ENCODE assay signal across 1 cellular context in the genomic region with DNA sequence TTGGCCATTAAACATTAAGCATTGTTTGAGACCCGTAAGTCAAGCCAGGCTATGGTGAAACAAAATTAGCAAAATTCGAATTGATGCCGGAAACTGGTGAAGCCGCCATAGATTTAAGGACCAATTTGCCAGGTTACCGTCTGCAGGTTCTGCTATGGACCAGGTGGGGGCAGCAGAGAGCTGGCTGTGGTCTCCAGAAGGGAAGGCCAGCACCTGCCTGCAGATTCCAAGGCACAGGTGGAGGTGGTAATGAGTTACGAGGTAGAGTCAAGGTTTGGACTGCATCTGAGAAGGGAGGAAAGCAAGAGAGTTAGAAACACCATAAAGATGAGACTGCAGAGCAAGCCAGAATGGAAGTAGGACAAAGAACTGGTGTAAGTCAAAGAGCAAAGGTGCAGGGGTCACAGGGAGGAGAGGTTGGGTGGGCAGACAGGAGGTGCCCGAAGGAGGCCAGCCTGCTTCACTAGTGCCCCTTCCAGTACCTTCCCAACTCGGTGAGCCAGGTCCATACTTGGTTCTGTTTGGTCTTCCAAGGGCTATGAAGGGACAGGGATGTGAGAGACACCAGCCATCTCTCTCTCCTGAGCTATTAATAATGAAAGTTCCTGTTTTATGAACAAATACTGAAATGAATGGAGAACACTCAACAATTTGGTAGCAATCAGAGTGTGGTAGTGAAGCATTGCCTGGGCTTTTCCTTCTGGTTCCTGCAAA.
TF ChIP-seq lines count a peak whose summit lies in the region.

No MANE protein-coding gene starts in this region.

TF ChIP-seq in HepG2, 621 proteins besides CTCF, POLR2A, EP300 and RAD21 (continued from another document and continues in another):
- TF ChIP-seq ZNF318 (CRISPR knock-in tag; IDR thresholded peaks at IDR 0.05) (no peak), SP5 (CRISPR knock-in tag; IDR thresholded peaks at IDR 0.05; ENCODE audit: borderline replicate concordance, low read depth) (no peak), KLF11 (CRISPR knock-in tag; IDR thresholded peaks at IDR 0.05) (0 out of 2 replicates have a peak, but pooled peaks have one; percentile 48), HHEX (CRISPR knock-in tag; IDR thresholded peaks at IDR 0.05) (no peak), ZNF891 (CRISPR knock-in tag; IDR thresholded peaks at IDR 0.05) (no peak), ZBTB42 (CRISPR knock-in tag; IDR thresholded peaks at IDR 0.05) (no peak), HCFC1 (IDR thresholded peaks at IDR 0.05; ENCODE audit: low read depth, low read length) (no peak), FOXK1 (CRISPR knock-in tag; IDR thresholded peaks at IDR 0.05; ENCODE audit: borderline replicate concordance, low read depth) (0 out of 2 replicates have a peak, but pooled peaks have one; percentile 16), MIER3 (CRISPR knock-in tag; IDR thresholded peaks at IDR 0.05; ENCODE audit: borderline replicate concordance) (no peak; the same call in 1 of the 2 replicates), ATAD3A (CRISPR knock-in tag; IDR thresholded peaks at IDR 0.05) (no peak), LCORL (IDR thresholded peaks at IDR 0.05) (no peak), LCORL (CRISPR knock-in tag; IDR thresholded peaks at IDR 0.05) (0 out of 2 replicates have a peak, but pooled peaks have one; percentile 22), ZFP36L2 (CRISPR knock-in tag; IDR thresholded peaks at IDR 0.05) (no peak), ZNF446 (CRISPR knock-in tag; IDR thresholded peaks at IDR 0.05) (no peak), ZFP41 (CRISPR knock-in tag; IDR thresholded peaks at IDR 0.05; ENCODE audit: borderline replicate concordance) (no peak), ZNF101 (CRISPR knock-in tag; IDR thresholded peaks at IDR 0.05; ENCODE audit: borderline replicate concordance, low read depth) (no peak), ZNF607 (CRISPR knock-in tag; IDR thresholded peaks at IDR 0.05; ENCODE audit: borderline replicate concordance) (no peak), KDM2A (CRISPR knock-in tag; IDR thresholded peaks at IDR 0.05; ENCODE audit: borderline replicate concordance, low read depth) (peak; percentile 67; the same call in 1 of the 2 replicates), ZNF883 (CRISPR knock-in tag; IDR thresholded peaks at IDR 0.05; ENCODE audit: not compliant biosample characterization) (no peak), RBAK (CRISPR knock-in tag; IDR thresholded peaks at IDR 0.05) (no peak), CBX5 (CRISPR knock-in tag; IDR thresholded peaks at IDR 0.05; ENCODE audit: borderline replicate concordance) (peak; percentile 52; the same call in 1 of the 2 replicates), ZKSCAN5 (CRISPR knock-in tag; IDR thresholded peaks at IDR 0.05) (no peak), ZKSCAN8 (CRISPR knock-in tag; IDR thresholded peaks at IDR 0.05; ENCODE audit: borderline replicate concordance) (no peak), THAP11 (CRISPR knock-in tag; IDR thresholded peaks at IDR 0.05) (no peak), NFE2L2 (IDR thresholded peaks at IDR 0.05; ENCODE audit: low read length) (no peak), ZBTB8A (CRISPR knock-in tag; IDR thresholded peaks at IDR 0.05; ENCODE audit: borderline replicate concordance, low read depth) (no peak), RORA (CRISPR knock-in tag; IDR thresholded peaks at IDR 0.05) (no peak), ZNF501 (CRISPR knock-in tag; IDR thresholded peaks at IDR 0.05) (peak; percentile 67), ESRRA (CRISPR knock-in tag; IDR thresholded peaks at IDR 0.05; ENCODE audit: low read depth) (no peak), EZH2 (conservative IDR thresholded peaks at IDR 0.05; ENCODE audit: low read depth, low read length) (no peak), SNAI1 (CRISPR knock-in tag; IDR thresholded peaks at IDR 0.05; ENCODE audit: borderline replicate concordance) (no peak), ZNF569 (CRISPR knock-in tag; IDR thresholded peaks at IDR 0.05; ENCODE audit: borderline replicate concordance) (no peak), SSRP1 (CRISPR knock-in tag; IDR thresholded peaks at IDR 0.05) (no peak), SALL2 (CRISPR knock-in tag; IDR thresholded peaks at IDR 0.05) (no peak), ERF (CRISPR knock-in tag; IDR thresholded peaks at IDR 0.05) (peak; percentile 61; the same call in 1 of the 2 replicates)
- TF ChIP-seq, protein P1, sequence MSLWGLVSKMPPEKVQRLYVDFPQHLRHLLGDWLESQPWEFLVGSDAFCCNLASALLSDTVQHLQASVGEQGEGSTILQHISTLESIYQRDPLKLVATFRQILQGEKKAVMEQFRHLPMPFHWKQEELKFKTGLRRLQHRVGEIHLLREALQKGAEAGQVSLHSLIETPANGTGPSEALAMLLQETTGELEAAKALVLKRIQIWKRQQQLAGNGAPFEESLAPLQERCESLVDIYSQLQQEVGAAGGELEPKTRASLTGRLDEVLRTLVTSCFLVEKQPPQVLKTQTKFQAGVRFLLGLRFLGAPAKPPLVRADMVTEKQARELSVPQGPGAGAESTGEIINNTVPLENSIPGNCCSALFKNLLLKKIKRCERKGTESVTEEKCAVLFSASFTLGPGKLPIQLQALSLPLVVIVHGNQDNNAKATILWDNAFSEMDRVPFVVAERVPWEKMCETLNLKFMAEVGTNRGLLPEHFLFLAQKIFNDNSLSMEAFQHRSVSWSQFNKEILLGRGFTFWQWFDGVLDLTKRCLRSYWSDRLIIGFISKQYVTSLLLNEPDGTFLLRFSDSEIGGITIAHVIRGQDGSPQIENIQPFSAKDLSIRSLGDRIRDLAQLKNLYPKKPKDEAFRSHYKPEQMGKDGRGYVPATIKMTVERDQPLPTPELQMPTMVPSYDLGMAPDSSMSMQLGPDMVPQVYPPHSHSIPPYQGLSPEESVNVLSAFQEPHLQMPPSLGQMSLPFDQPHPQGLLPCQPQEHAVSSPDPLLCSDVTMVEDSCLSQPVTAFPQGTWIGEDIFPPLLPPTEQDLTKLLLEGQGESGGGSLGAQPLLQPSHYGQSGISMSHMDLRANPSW (CRISPR knock-in tag; IDR thresholded peaks at IDR 0.05; ENCODE audit: borderline replicate concordance) = no peak
- TF ChIP-seq, protein P2, sequence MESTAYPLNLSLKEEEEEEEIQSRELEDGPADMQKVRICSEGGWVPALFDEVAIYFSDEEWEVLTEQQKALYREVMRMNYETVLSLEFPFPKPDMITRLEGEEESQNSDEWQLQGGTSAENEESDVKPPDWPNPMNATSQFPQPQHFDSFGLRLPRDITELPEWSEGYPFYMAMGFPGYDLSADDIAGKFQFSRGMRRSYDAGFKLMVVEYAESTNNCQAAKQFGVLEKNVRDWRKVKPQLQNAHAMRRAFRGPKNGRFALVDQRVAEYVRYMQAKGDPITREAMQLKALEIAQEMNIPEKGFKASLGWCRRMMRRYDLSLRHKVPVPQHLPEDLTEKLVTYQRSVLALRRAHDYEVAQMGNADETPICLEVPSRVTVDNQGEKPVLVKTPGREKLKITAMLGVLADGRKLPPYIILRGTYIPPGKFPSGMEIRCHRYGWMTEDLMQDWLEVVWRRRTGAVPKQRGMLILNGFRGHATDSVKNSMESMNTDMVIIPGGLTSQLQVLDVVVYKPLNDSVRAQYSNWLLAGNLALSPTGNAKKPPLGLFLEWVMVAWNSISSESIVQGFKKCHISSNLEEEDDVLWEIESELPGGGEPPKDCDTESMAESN (CRISPR knock-in tag; conservative IDR thresholded peaks at IDR 0.05) = 0 out of 2 replicates have a peak, but pooled peaks have one; percentile 44
- TF ChIP-seq, protein P3, sequence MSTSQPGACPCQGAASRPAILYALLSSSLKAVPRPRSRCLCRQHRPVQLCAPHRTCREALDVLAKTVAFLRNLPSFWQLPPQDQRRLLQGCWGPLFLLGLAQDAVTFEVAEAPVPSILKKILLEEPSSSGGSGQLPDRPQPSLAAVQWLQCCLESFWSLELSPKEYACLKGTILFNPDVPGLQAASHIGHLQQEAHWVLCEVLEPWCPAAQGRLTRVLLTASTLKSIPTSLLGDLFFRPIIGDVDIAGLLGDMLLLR (CRISPR knock-in tag; IDR thresholded peaks at IDR 0.05) = no peak
- TF ChIP-seq, protein P4, sequence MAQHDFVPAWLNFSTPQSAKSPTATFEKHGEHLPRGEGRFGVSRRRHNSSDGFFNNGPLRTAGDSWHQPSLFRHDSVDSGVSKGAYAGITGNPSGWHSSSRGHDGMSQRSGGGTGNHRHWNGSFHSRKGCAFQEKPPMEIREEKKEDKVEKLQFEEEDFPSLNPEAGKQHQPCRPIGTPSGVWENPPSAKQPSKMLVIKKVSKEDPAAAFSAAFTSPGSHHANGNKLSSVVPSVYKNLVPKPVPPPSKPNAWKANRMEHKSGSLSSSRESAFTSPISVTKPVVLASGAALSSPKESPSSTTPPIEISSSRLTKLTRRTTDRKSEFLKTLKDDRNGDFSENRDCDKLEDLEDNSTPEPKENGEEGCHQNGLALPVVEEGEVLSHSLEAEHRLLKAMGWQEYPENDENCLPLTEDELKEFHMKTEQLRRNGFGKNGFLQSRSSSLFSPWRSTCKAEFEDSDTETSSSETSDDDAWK (CRISPR knock-in tag; IDR thresholded peaks at IDR 0.05) = no peak
- TF ChIP-seq, protein P5, sequence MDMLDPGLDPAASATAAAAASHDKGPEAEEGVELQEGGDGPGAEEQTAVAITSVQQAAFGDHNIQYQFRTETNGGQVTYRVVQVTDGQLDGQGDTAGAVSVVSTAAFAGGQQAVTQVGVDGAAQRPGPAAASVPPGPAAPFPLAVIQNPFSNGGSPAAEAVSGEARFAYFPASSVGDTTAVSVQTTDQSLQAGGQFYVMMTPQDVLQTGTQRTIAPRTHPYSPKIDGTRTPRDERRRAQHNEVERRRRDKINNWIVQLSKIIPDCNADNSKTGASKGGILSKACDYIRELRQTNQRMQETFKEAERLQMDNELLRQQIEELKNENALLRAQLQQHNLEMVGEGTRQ (IDR thresholded peaks at IDR 0.05; ENCODE audit: low read depth, low read length) = no peak
- TF ChIP-seq, protein P5 (CRISPR knock-in tag; IDR thresholded peaks at IDR 0.05; ENCODE audit: borderline replicate concordance) = no peak
- TF ChIP-seq, protein P6, sequence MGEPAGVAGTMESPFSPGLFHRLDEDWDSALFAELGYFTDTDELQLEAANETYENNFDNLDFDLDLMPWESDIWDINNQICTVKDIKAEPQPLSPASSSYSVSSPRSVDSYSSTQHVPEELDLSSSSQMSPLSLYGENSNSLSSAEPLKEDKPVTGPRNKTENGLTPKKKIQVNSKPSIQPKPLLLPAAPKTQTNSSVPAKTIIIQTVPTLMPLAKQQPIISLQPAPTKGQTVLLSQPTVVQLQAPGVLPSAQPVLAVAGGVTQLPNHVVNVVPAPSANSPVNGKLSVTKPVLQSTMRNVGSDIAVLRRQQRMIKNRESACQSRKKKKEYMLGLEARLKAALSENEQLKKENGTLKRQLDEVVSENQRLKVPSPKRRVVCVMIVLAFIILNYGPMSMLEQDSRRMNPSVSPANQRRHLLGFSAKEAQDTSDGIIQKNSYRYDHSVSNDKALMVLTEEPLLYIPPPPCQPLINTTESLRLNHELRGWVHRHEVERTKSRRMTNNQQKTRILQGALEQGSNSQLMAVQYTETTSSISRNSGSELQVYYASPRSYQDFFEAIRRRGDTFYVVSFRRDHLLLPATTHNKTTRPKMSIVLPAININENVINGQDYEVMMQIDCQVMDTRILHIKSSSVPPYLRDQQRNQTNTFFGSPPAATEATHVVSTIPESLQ (CRISPR knock-in tag; conservative IDR thresholded peaks at IDR 0.05) = no peak
